In the genomic region with DNA sequence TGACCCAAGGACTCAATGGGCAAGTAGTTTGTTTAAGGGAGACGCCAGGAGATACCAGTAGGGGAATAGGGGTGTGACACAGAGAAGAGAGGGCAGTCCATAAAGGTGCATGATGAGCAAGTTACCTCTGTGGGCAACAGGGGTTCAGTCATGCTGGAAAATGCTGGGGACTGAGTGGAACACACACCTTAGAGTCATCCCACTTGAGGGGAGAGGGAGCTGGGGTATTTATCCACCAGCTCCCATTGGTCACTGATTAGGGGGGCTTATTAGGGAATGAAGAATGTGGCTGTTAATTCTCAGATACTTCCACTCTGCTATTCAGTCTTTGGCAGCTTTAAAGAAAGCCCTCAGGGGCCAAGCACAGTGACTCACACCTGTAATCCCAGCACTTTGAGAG, we compare ENCODE assay signal across 9 cellular contexts.
"Had no signal": no experiment of that assay in that cellular context is flagged by ENCODE, and none has a peak within 500 bp of the region (broad histone marks: within the 10 kb centered on the region; RNA-seq: fewer than 3 reads in every experiment).

No MANE protein-coding gene starts in this region.

- H3K27ac ChIP-seq: GM23248 had no signal

- ATAC-seq: GM23338, HCT116 had no signal

- H3K4me1 ChIP-seq: HAP-1 had no signal

- H3K27ac Mint-ChIP-seq: GM23338, H9, HFFc6 had no signal

- H3K4me1 Mint-ChIP-seq: GM23338, H9 had no signal

- DNase-seq: GM23248, GOT3, H7, H9, HCEC 1CT, HFFc6 had no signal

- H3K36me3 ChIP-seq: HAP-1 had no signal

- H3K4me3 ChIP-seq: GM23248, GM23338, HAP-1 had no signal

- H3K4me3 Mint-ChIP-seq: GM23338, H9, HFFc6 had no signal
